Comparison of ENCODE assay signal across 26 cellular contexts in the genomic region with DNA sequence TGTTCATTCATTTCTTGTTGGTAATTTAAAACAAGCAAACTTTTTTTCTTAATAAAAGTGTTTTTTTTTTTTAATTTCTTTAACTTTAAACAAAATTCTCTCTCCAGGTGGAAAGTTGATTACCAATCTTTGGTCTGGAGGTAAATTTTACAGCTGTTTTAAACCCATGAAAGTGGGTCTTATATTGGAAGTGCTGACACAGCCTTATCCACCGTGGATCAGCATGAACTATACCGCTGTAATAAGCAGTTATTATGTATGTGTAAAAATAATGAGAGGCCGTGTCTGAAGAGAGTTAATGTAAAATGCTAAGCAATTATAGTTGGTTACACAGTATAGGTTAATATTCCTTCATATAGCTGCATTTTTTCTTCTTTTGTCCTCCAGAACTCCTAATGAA.
DNase-seq lines count a peak whose midpoint lies in the region; ATAC-seq, FAIRE-seq and TF ChIP-seq lines count a peak whose summit lies in the region.
"Had no signal": no experiment of that assay in that cellular context is flagged by ENCODE, and none has a peak within 500 bp of the region (broad histone marks: within the 10 kb centered on the region; RNA-seq: fewer than 3 reads in every experiment).

No MANE protein-coding gene starts in this region.

- POLR2A ChIA-PET in HepG2 (lab: Yijun Ruan, JAX), result no interaction called here
- POLR2A ChIA-PET in K562 (lab: Yijun Ruan, JAX), result no interaction called here

- no peak overlapping the region for H2AFZ ChIP-seq in HepG2 (ENCODE audit: low read length)
- H2AFZ ChIP-seq in Loucy (ENCODE audit: low read length), result peak overlapping the region; percentile 41; the same call in 1 of the 2 replicates
- H2AFZ ChIP-seq in K562 (ENCODE audit: low read depth, low read length), result no peak overlapping the region
- H2AFZ ChIP-seq in smooth muscle cell (ENCODE audit: low read depth), result no peak overlapping the region

- no TSS peak for BruUV-seq in HepG2 (replicated peaks; lab: Mats Ljungman, UMichigan)
- no TSS peak for BruUV-seq in K562 (replicated peaks; lab: Mats Ljungman, UMichigan)

- DNase-seq in HepG2 (ENCODE audit: low spot score) (no peak), right lobe of liver (no peak), K562 (ENCODE audit: extremely low read depth in 1 of 4, low spot score in 3 of 4) (no peak), HuH-7.5 (ENCODE audit: low spot score) (no peak), smooth muscle cell (lab: John Stamatoyannopoulos, UW; ENCODE audit: unreplicated experiment) (no peak), foreskin melanocyte (no peak)
- DNase-seq: ACHN; BE2C; C1 segment of cervical spinal cord; CD4-positive, alpha-beta memory T cell; CD4-positive, CD25-positive, alpha-beta regulatory T cell; CD8-positive, alpha-beta memory T cell; COR-L47; DMS 273 treated with DMSO at 0.1 percent for 48 hours; DMS153; DMS53; DMS79; DND-41; EL; GDM1 had no signal

- H4K20me1 ChIP-seq in HepG2 (ENCODE audit: insufficient read depth, low read length), result no peaks in the 10 kb centered on the region
- no peaks in the 10 kb centered on the region for H4K20me1 ChIP-seq in Loucy (ENCODE audit: insufficient read depth, low read length, poor library complexity, severe bottlenecking)
- H4K20me1 ChIP-seq in K562 (replicated peaks; ENCODE audit: control insufficient read depth, insufficient read depth, low read length), result no peaks in the 10 kb centered on the region
- H4K20me1 ChIP-seq in smooth muscle cell (ENCODE audit: low read depth), result no peaks in the 10 kb centered on the region
- H4K20me1 ChIP-seq: BLaER1 had no signal

- intact Hi-C loops in HepG2 (cut with micrococcal nuclease; ENCODE audit: unreplicated experiment) (no loop called here), right lobe of liver (cut with DNase I) (no loop called here), K562 (cut with micrococcal nuclease) (no loop called here)

- no peaks in the 10 kb centered on the region for H3F3A ChIP-seq in Loucy (ENCODE audit: low read depth)
- H3F3A ChIP-seq in smooth muscle cell (ENCODE audit: low read depth), result no peaks in the 10 kb centered on the region

- H3K9me3 ChIP-seq in HepG2 (ENCODE audit: low read length) (no peaks in the 10 kb centered on the region), right lobe of liver (no peaks in the 10 kb centered on the region), Loucy (ENCODE audit: insufficient read depth, low read depth, low read length) (no peaks in the 10 kb centered on the region), K562 (replicated peaks; ENCODE audit: control insufficient read depth, insufficient read depth, low read depth, low read length) (no peaks in the 10 kb centered on the region), smooth muscle cell (replicated peaks; ENCODE audit: low read depth) (no peaks in the 10 kb centered on the region)
- H3K9me3 ChIP-seq: BE2C, BLaER1 had no signal

- WGBS in HepG2 (ENCODE audit: low lambda C conversion rate), result 24% methylated on average over 3 of the region's 3 CpGs
- 69% methylated on average over 3 of the region's 3 CpGs for WGBS in right lobe of liver (ENCODE audit: insufficient coverage, low coverage, low lambda C conversion rate, missing lambda C conversion rate)
- WGBS in K562 (ENCODE audit: insufficient coverage, low coverage, missing lambda C conversion rate), result 2% methylated on average over 3 of the region's 3 CpGs
- WGBS in smooth muscle cell (ENCODE audit: low lambda C conversion rate), result 88% methylated on average over 3 of the region's 3 CpGs

- ATAC-seq in HepG2 (no peak), right lobe of liver (no peak), K562 (no peak)
- ATAC-seq: GM12878 had no signal

- TF ChIP-seq POLR2A in HepG2 (IDR thresholded peaks at IDR 0.05; ENCODE audit: insufficient read depth in 1 of 2, low read depth in 2 of 2, low read length in 2 of 2), result no peak
- TF ChIP-seq POLR2A in right lobe of liver (IDR thresholded peaks at IDR 0.05), result no peak
- TF ChIP-seq POLR2A in K562 (conservative IDR thresholded peaks at IDR 0.05), result no peak

- H3K79me2 ChIP-seq in HepG2 (ENCODE audit: insufficient read depth, low read length) (no peaks in the 10 kb centered on the region), Loucy (ENCODE audit: insufficient read depth, low read length) (no peaks in the 10 kb centered on the region), K562 (ENCODE audit: control insufficient read depth, insufficient read depth, low read length) (no peaks in the 10 kb centered on the region), smooth muscle cell (ENCODE audit: low read depth) (no peaks in the 10 kb centered on the region)

- no peak overlapping the region for H3K4me3 ChIP-seq in HepG2 (replicated peaks in 1 of 3; ENCODE audit: insufficient read depth in 1 of 3, low read depth in 2 of 3, low read length in 3 of 3)
- H3K4me3 ChIP-seq in right lobe of liver, result no peak overlapping the region
- no peak overlapping the region for H3K4me3 ChIP-seq in Loucy (ENCODE audit: low read length, poor library complexity, severe bottlenecking)
- H3K4me3 ChIP-seq in K562, result no peak overlapping the region
- no peak overlapping the region for H3K4me3 ChIP-seq in smooth muscle cell
- H3K4me3 ChIP-seq: BLaER1, GM12878 had no signal

- no peak overlapping the region for H3K9ac ChIP-seq in HepG2 (ENCODE audit: insufficient read depth, low read depth, low read length)
- no peak overlapping the region for H3K9ac ChIP-seq in Loucy (ENCODE audit: low read depth, low read length, poor library complexity, severe bottlenecking)
- H3K9ac ChIP-seq in K562 (ENCODE audit: insufficient read depth in 1 of 2, low read depth in 2 of 2, low read length in 2 of 2), result no peak overlapping the region
- H3K9ac ChIP-seq in smooth muscle cell (ENCODE audit: low read depth), result no peak overlapping the region
- H3K9ac ChIP-seq: BLaER1 had no signal

- H3K4me2 ChIP-seq in HepG2 (ENCODE audit: low read depth, low read length) (no peak overlapping the region), Loucy (ENCODE audit: low read depth, low read length, poor library complexity, severe bottlenecking) (no peak overlapping the region), K562 (ENCODE audit: insufficient read depth, low read length) (no peak overlapping the region), smooth muscle cell (no peak overlapping the region)
- H3K4me2 ChIP-seq: BLaER1 had no signal

- FAIRE-seq in HepG2 (lab: Jason Lieb, UNC), result no peak
- FAIRE-seq in K562 (lab: Jason Lieb, UNC), result no peak
- FAIRE-seq: GM12878, GM12892, GM18507 had no signal

- H3K27ac ChIP-seq in HepG2 (ENCODE audit: extremely low read length, insufficient read depth, low read length) (no peak overlapping the region), right lobe of liver (no peak overlapping the region), K562 (ENCODE audit: extremely low read depth, low read depth, low read length) (no peak overlapping the region), smooth muscle cell (ENCODE audit: low read depth) (no peak overlapping the region)
- H3K27ac ChIP-seq: 22Rv1, BLaER1 had no signal

- in situ Hi-C loops in HepG2 (cut with HindIII; ENCODE audit: extremely low pct_ligation_motif_present, low pct_unique_long_range_greater_than_20kb), result no loop called here
- in situ Hi-C loops in K562 (cut with MboI), result no loop called here

- CTCF ChIA-PET in HepG2 (lab: Yijun Ruan, JAX; ENCODE audit: low intra/inter-chr PET ratio, low total read pairs) (no interaction called here), K562 (lab: Yijun Ruan, JAX; ENCODE audit: low intra/inter-chr PET ratio) (no interaction called here)

- H3K27me3 ChIP-seq in HepG2 (ENCODE audit: control insufficient read depth in 1 of 2, insufficient read depth in 2 of 2, low read length in 2 of 2) (peaks cover 0 to 26% of the 10 kb centered on the region in 2 experiments; a peak in 4 of 5 replicates), right lobe of liver (no peaks in the 10 kb centered on the region), Loucy (ENCODE audit: insufficient read depth, low read length, poor library complexity, severe bottlenecking) (no peaks in the 10 kb centered on the region), K562 (ENCODE audit: control insufficient read depth in 2 of 2, insufficient read depth in 2 of 2, low read length in 2 of 2) (peaks cover 8 to 11% of the 10 kb centered on the region in 2 experiments; a peak in 3 of 5 replicates), smooth muscle cell (ENCODE audit: low read depth) (peaks cover 5% of the 10 kb centered on the region)
- H3K27me3 ChIP-seq: BE2C, BLaER1 had no signal

- no peaks in the 10 kb centered on the region for H3K9me2 ChIP-seq in Loucy (replicated peaks; ENCODE audit: low read depth, low read length)

- TF ChIP-seq EP300 in HepG2 (IDR thresholded peaks at IDR 0.05; ENCODE audit: low read depth in 2 of 2, low read length in 2 of 2) (no peak), HepG2 (CRISPR knock-in tag; IDR thresholded peaks at IDR 0.05; ENCODE audit: borderline replicate concordance) (no peak), K562 (IDR thresholded peaks at IDR 0.05; ENCODE audit: low read length) (no peak)

- no peaks in the 10 kb centered on the region for H3K36me3 ChIP-seq in HepG2 (replicated peaks in 1 of 2; ENCODE audit: control insufficient read depth in 1 of 2, insufficient read depth in 2 of 2, low read length in 2 of 2)
- no peaks in the 10 kb centered on the region for H3K36me3 ChIP-seq in right lobe of liver
- H3K36me3 ChIP-seq in Loucy (ENCODE audit: insufficient read depth, low read length), result no peaks in the 10 kb centered on the region
- no peaks in the 10 kb centered on the region for H3K36me3 ChIP-seq in K562 (ENCODE audit: control insufficient read depth, insufficient read depth, low read length)
- H3K36me3 ChIP-seq in smooth muscle cell (ENCODE audit: low read depth), result no peaks in the 10 kb centered on the region
- H3K36me3 ChIP-seq: BE2C, BLaER1 had no signal

- TF ChIP-seq RAD21 in HepG2 (CRISPR knock-in tag; IDR thresholded peaks at IDR 0.05), result no peak
- no peak for TF ChIP-seq RAD21 in K562 (CRISPR knock-in tag; conservative IDR thresholded peaks at IDR 0.05 in 1 of 2, IDR thresholded peaks at IDR 0.05 in 1 of 2)

- H3K9me1 ChIP-seq in K562 (ENCODE audit: control insufficient read depth, insufficient read depth, low read length), result no peaks in the 10 kb centered on the region

- TF ChIP-seq CTCF in HepG2 (CRISPR knock-in tag; IDR thresholded peaks at IDR 0.05) (no peak), right lobe of liver (IDR thresholded peaks at IDR 0.05) (no peak), Loucy (conservative IDR thresholded peaks at IDR 0.05; ENCODE audit: low read length) (no peak), K562 (IDR thresholded peaks at IDR 0.05 in 2 of 3, conservative IDR thresholded peaks at IDR 0.05 in 1 of 3; ENCODE audit: insufficient read depth in 2 of 3, low read depth in 1 of 3, low read length in 3 of 3) (no peak), smooth muscle cell (IDR thresholded peaks at IDR 0.05; ENCODE audit: borderline replicate concordance, insufficient read depth, poor library complexity, severe bottlenecking) (no peak)

- no peaks in the 10 kb centered on the region for H3K4me1 ChIP-seq in HepG2 (ENCODE audit: insufficient read depth, low read length)
- no peaks in the 10 kb centered on the region for H3K4me1 ChIP-seq in right lobe of liver
- H3K4me1 ChIP-seq in Loucy (ENCODE audit: insufficient read depth, low read length, poor library complexity, severe bottlenecking), result no peaks in the 10 kb centered on the region
- H3K4me1 ChIP-seq in K562 (replicated peaks in 1 of 2; ENCODE audit: control insufficient read depth in 2 of 2, insufficient read depth in 2 of 2, low read length in 2 of 2), result no peaks in the 10 kb centered on the region
- peaks cover 10% of the 10 kb centered on the region for H3K4me1 ChIP-seq in smooth muscle cell (ENCODE audit: low read depth)
- H3K4me1 ChIP-seq: BE2C, BLaER1 had no signal

Comparison
In these comparisons a context has a peak if more than half of its experiments do, and no peak if none do; other contexts are left out.
1. Of the 241 proteins assayed by ChIP-seq in both HepG2 and K562: peak only in HepG2: none; only in K562: MAFG; in both: MAFF and MAFK; in neither: 237; mixed calls (peak in some experiments, not most) for 1.